In the genomic region with DNA sequence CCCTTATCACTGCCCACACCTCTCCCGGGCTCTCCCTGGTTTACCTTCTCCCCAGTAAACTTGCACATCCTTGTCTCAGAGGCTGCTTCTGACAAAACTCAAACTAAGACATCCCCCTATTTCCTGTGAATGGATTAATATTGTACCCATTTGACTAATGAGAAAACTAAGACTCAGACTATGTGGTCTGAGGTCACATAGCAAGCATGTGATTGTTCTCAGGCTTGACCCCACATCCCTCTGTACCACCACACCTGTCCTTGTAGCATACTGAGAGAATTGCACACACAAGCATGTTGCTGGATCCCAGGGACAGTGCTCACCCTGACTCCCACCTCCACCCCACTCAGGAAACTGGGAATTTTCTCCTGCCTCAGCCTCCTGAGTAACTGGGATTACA, we compare ENCODE assay signal across 13 cellular contexts.
DNase-seq lines count a peak whose midpoint lies in the region; ATAC-seq, FAIRE-seq and TF ChIP-seq lines count a peak whose summit lies in the region.
"Had no signal": no experiment of that assay in that cellular context is flagged by ENCODE, and none has a peak within 500 bp of the region (broad histone marks: within the 10 kb centered on the region; RNA-seq: fewer than 3 reads in every experiment).

No MANE protein-coding gene starts in this region.

- no peak overlapping the region for H3K23ac ChIP-seq in mesendoderm (ENCODE audit: low read length)

- H3K27ac ChIP-seq in prostate gland (no peak overlapping the region), pancreas (no peak overlapping the region), mesendoderm (ENCODE audit: low read depth, low read length) (no peak overlapping the region)

- H2AK5ac ChIP-seq in mesendoderm (ENCODE audit: low read length): no peak overlapping the region

- DNase-seq in RCC 7860 (ENCODE audit: low spot score) (peak; percentile 22), prostate gland (ENCODE audit: low spot score) (no peak), pancreas (no peak), immature natural killer cell (no peak), mesendoderm (no peak)
- DNase-seq: activated CD4-positive, alpha-beta T cell treated with anti-CD3 and anti-CD28 coated beads, Interleukin-2, amount 50 U/mL, for 1 hour; activated naive CD4-positive, alpha-beta T cell; NCI-H2029 treated with DMSO at 0.1 percent for 48 hours had no signal

- H3K79me1 ChIP-seq in mesendoderm (ENCODE audit: low read length): no peaks in the 10 kb centered on the region

- H4K8ac ChIP-seq in mesendoderm (ENCODE audit: low read depth, low read length): no peak overlapping the region

- H3K4me1 Mint-ChIP-seq in immature natural killer cell: no peaks in the 10 kb centered on the region
- H3K4me1 Mint-ChIP-seq: central memory CD8-positive, alpha-beta T cell had no signal

- no peak overlapping the region for H3K9ac ChIP-seq in mesendoderm (ENCODE audit: low read length)

- H3K36me3 ChIP-seq in prostate gland (no peaks in the 10 kb centered on the region), pancreas (no peaks in the 10 kb centered on the region), mesendoderm (ENCODE audit: control insufficient read depth, insufficient read depth, low read length) (no peaks in the 10 kb centered on the region)

- H3K56ac ChIP-seq in mesendoderm (ENCODE audit: low read length): no peak overlapping the region

- no peaks in the 10 kb centered on the region for H3K27me3 ChIP-seq in prostate gland (replicated peaks; ENCODE audit: insufficient read depth)
- no peaks in the 10 kb centered on the region for H3K27me3 ChIP-seq in pancreas
- H3K27me3 ChIP-seq in mesendoderm (ENCODE audit: insufficient read depth, low read length, poor library complexity): no peaks in the 10 kb centered on the region

- TF ChIP-seq CTCF in prostate gland (IDR thresholded peaks at IDR 0.05) (no peak), pancreas (IDR thresholded peaks at IDR 0.05) (no peak)

- no peak overlapping the region for H3K27ac Mint-ChIP-seq in immature natural killer cell

- peaks cover 0 to 3% (median 1%) of the 10 kb centered on the region in 6 donors for H3K9me3 Mint-ChIP-seq in immature natural killer cell
- H3K9me3 Mint-ChIP-seq: central memory CD8-positive, alpha-beta T cell had no signal

- WGBS in prostate gland: 95% methylated on average over 1 of the region's 1 CpG
- 81 to 93% methylated on average over 1 of the region's 1 CpG for WGBS in pancreas, 2 donors
- no CpG with 5 or more reads among the region's 1 CpG for WGBS in mesendoderm (ENCODE audit: extremely low coverage, insufficient coverage, low lambda C conversion rate)

- ATAC-seq in GM18517 (IDR thresholded peaks at IDR 0.05; ENCODE audit: unreplicated experiment) (peak; percentile 66), GM21447 (IDR thresholded peaks at IDR 0.05; ENCODE audit: unreplicated experiment) (peak; percentile 90), HG02981 (IDR thresholded peaks at IDR 0.05; ENCODE audit: unreplicated experiment) (peak; percentile 88), pancreas (no peak)

- TF ChIP-seq POLR2A in prostate gland (IDR thresholded peaks at IDR 0.05): no peak

- no peak overlapping the region for H3K18ac ChIP-seq in mesendoderm (ENCODE audit: low read length)

- H3K4me1 ChIP-seq in prostate gland (replicated peaks) (no peaks in the 10 kb centered on the region), pancreas (peaks cover 6 to 10% (median 9%) of the 10 kb centered on the region in 3 donors), mesendoderm (ENCODE audit: control insufficient read depth, low read depth, low read length) (no peaks in the 10 kb centered on the region)

- H3K4me3 ChIP-seq in prostate gland (no peak overlapping the region), pancreas (no peak overlapping the region), mesendoderm (ENCODE audit: low read length) (no peak overlapping the region)

- H2BK120ac ChIP-seq in mesendoderm (ENCODE audit: low read depth, low read length): no peak overlapping the region

- no peak overlapping the region for H2BK15ac ChIP-seq in mesendoderm (replicated peaks; ENCODE audit: low read depth)

- H3K4ac ChIP-seq in mesendoderm (ENCODE audit: low read depth, low read length): no peak overlapping the region

- H3K79me2 ChIP-seq in mesendoderm (ENCODE audit: control insufficient read depth, insufficient read depth, low read length): no peaks in the 10 kb centered on the region

- no peak overlapping the region for H4K5ac ChIP-seq in mesendoderm (ENCODE audit: low read length)

- H3K36me3 Mint-ChIP-seq in immature natural killer cell: peaks cover 0 to 2% (median 2%) of the 10 kb centered on the region in 3 donors

- no peak overlapping the region for H3K4me3 Mint-ChIP-seq in immature natural killer cell
- H3K4me3 Mint-ChIP-seq: CD14-positive monocyte; central memory CD8-positive, alpha-beta T cell had no signal

- H2BK5ac ChIP-seq in mesendoderm (ENCODE audit: low read length): no peak overlapping the region

- H3K9me3 ChIP-seq in prostate gland (no peaks in the 10 kb centered on the region), pancreas (no peaks in the 10 kb centered on the region)

- peaks cover 0 to 4% (median 0%) of the 10 kb centered on the region in 3 donors for H3K27me3 Mint-ChIP-seq in immature natural killer cell (ENCODE audit: low read depth in 3 of 3)

- FAIRE-seq in RCC 7860 (lab: Jason Lieb, UNC) (peak; percentile 27), pancreas (lab: Jason Lieb, UNC) (no peak)

- H3K4me2 ChIP-seq in mesendoderm (ENCODE audit: low read length): no peak overlapping the region

- intact Hi-C loops in prostate gland (cut with DNase I) (no loop called here), pancreas (cut with DNase I) (no loop called here)

Comparison
In these comparisons a context has a peak if more than half of its experiments do, and no peak if none do; other contexts are left out.
1. ATAC-seq: peak in GM18517 (single experiment), GM21447 (single experiment) and HG02981 (single experiment); none in pancreas (0 of 4).